ENCODE assay signal across 12 cellular contexts in genomic region chr11:101003468-101003867, GRCh38.
DNase-seq lines count a peak whose midpoint lies in the region; ATAC-seq and TF ChIP-seq lines count a peak whose summit lies in the region.
"Had no signal": no experiment of that assay in that cellular context is flagged by ENCODE, and none has a peak within 500 bp of the region (broad histone marks: within the 10 kb centered on the region; RNA-seq: fewer than 3 reads in every experiment).

No MANE protein-coding gene starts in this region.

- POLR2A ChIA-PET in CD8-positive, alpha-beta T cell (lab: Charles Lee), result no interaction called here

- peak; percentile 56 for TF ChIP-seq CTCF in C4-2B (conservative IDR thresholded peaks at IDR 0.05)
- no peak for TF ChIP-seq CTCF in glutamatergic neuron (IDR thresholded peaks at IDR 0.05; ENCODE audit: partially characterized antibody, unreplicated experiment)
- TF ChIP-seq CTCF in coronary artery (IDR thresholded peaks at IDR 0.05), result no peak
- TF ChIP-seq CTCF in CD8-positive, alpha-beta T cell (IDR thresholded peaks at IDR 0.05), result no peak

- H3K27me3 ChIP-seq in CD8-positive, alpha-beta T cell (ENCODE audit: insufficient read depth, low read length), result no peaks in the 10 kb centered on the region

- no peaks in the 10 kb centered on the region for H3K27me3 Mint-ChIP-seq in glutamatergic neuron (ENCODE audit: unreplicated experiment)
- no peaks in the 10 kb centered on the region for H3K27me3 Mint-ChIP-seq in CD8-positive, alpha-beta T cell (ENCODE audit: low read depth)

- intact Hi-C loops in posterior cingulate gyrus (cut with DNase I), result no loop called here
- intact Hi-C loops in CD8-positive, alpha-beta T cell (cut with DNase I, micrococcal nuclease), result no loop called here

- H3K27ac ChIP-seq in C4-2B (no peak overlapping the region), coronary artery (no peak overlapping the region)
- no peak overlapping the region for H3K27ac ChIP-seq in CD8-positive, alpha-beta T cell (ENCODE audit: low read depth, low read length)
- H3K27ac ChIP-seq: WERI-Rb-1 had no signal

- DNase-seq in SW480 (ENCODE audit: low spot score) (peak; percentile 20), glutamatergic neuron (no peak), posterior cingulate gyrus (no peak), coronary artery (ENCODE audit: low spot score) (no peak)
- DNase-seq in CD8-positive, alpha-beta T cell, result no peak
- DNase-seq: activated naive CD4-positive, alpha-beta T cell; effector CD8-positive, alpha-beta T cell; retina; WERI-Rb-1 had no signal

- H3K36me3 ChIP-seq in CD8-positive, alpha-beta T cell (ENCODE audit: insufficient read depth, low read length), result no peaks in the 10 kb centered on the region
- H3K36me3 ChIP-seq: WERI-Rb-1 had no signal

- no peak overlapping the region for H3K4me3 ChIP-seq in coronary artery
- no peak overlapping the region for H3K4me3 ChIP-seq in CD8-positive, alpha-beta T cell (ENCODE audit: low read depth, low read length)

- no peaks in the 10 kb centered on the region for H3K36me3 Mint-ChIP-seq in glutamatergic neuron (ENCODE audit: unreplicated experiment)
- no peaks in the 10 kb centered on the region for H3K36me3 Mint-ChIP-seq in CD8-positive, alpha-beta T cell

- CTCF ChIA-PET in CD8-positive, alpha-beta T cell (lab: Charles Lee), result no interaction called here

- H3K27ac Mint-ChIP-seq in glutamatergic neuron (ENCODE audit: unreplicated experiment), result no peak overlapping the region
- no peak overlapping the region for H3K27ac Mint-ChIP-seq in CD8-positive, alpha-beta T cell

- no peaks in the 10 kb centered on the region for H3K9me3 Mint-ChIP-seq in glutamatergic neuron (ENCODE audit: unreplicated experiment)
- H3K9me3 Mint-ChIP-seq in CD8-positive, alpha-beta T cell, result peaks cover 10% of the 10 kb centered on the region

- no peaks in the 10 kb centered on the region for H3K4me1 Mint-ChIP-seq in glutamatergic neuron (ENCODE audit: low read depth, unreplicated experiment)
- H3K4me1 Mint-ChIP-seq in CD8-positive, alpha-beta T cell (ENCODE audit: low read depth), result no peaks in the 10 kb centered on the region

- no peak overlapping the region for H3K4me3 Mint-ChIP-seq in glutamatergic neuron (ENCODE audit: unreplicated experiment)
- H3K4me3 Mint-ChIP-seq in CD8-positive, alpha-beta T cell, result no peak overlapping the region

- no peaks in the 10 kb centered on the region for H3K9me3 ChIP-seq in CD8-positive, alpha-beta T cell (ENCODE audit: low read length)

- H3K4me1 ChIP-seq in CD8-positive, alpha-beta T cell (ENCODE audit: insufficient read depth, low read length), result no peaks in the 10 kb centered on the region

- peak; percentile 78 for ATAC-seq in GM19035 (IDR thresholded peaks at IDR 0.05; ENCODE audit: unreplicated experiment)
- peak; percentile 61 for ATAC-seq in HG03439 (IDR thresholded peaks at IDR 0.05; ENCODE audit: unreplicated experiment)
- ATAC-seq in CD8-positive, alpha-beta T cell, result no peak
